Comparison of ENCODE assay signal across 8 cellular contexts in the genomic region with DNA sequence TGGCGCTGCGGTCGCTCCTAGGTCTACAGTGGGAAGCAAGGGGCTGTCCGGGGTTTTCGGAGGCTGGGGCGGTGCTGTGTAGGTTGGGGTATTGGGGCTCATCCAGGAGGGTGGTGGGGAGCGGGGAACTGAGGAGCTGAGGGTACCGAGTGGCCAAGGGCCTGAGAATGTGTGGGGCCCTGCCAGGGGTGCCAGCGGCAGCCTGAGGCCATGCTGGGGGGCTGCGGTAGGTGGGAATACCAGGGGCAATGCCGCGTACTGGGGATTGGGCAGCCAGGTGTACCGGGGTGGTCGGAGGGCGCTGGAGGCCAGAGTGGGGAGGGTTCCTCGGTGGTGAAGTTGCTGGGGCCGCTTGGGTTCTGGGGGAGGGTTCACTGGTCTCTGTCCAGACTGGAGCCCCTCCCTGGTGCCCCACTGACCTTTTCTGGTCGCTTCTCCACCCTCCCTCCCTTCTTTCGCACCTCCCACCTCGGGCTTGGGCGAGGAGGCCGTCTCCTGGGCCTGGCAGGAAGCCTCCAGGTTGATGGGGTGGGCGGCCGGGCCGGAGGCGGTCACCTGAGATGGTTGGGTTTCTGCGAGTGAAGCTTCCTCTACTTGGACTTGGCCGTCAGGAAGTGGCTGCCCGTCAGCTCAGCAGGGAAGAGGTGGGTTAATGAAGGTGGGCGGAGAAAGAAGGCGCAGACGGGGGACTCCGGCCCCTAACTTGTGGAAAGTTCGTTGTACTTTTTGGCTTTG. TPM values are rescaled to one million over a fixed set of nuclear protein-coding genes. Genes with fewer than 3 reads are reported as not detected.
DNase-seq lines count a peak whose midpoint lies in the region; ATAC-seq and TF ChIP-seq lines count a peak whose summit lies in the region.

No MANE protein-coding gene starts in this region.

- peak; percentile 41 for DNase-seq in activated CD4-positive, alpha-beta T cell treated with anti-CD3 and anti-CD28 coated beads for 36 hours
- no peak for DNase-seq in activated CD4-positive, alpha-beta T cell treated with anti-CD3 and anti-CD28 coated beads, Interleukin-2, amount 50 U/mL, for 4 hours
- DNase-seq in HCT116 (ENCODE audit: low read depth, low spot score), result no peak
- peak; percentile 29 for DNase-seq in RPMI8226
- DNase-seq in effector memory CD8-positive, alpha-beta T cell, result peak in 1 of 3 experiments; percentile 27
- DNase-seq in NCI-H1417 treated with DMSO at 0.1 percent for 48 hours (lab: John Stamatoyannopoulos, UW), result no peak
- no peak for DNase-seq in SW480 (ENCODE audit: low spot score)

- no peaks in the 10 kb centered on the region for H3K27me3 Mint-ChIP-seq in activated CD4-positive, alpha-beta T cell treated with anti-CD3 and anti-CD28 coated beads for 36 hours
- H3K27me3 Mint-ChIP-seq in effector memory CD8-positive, alpha-beta T cell, result no peaks in the 10 kb centered on the region

- H3K4me1 ChIP-seq in HCT116 (ENCODE audit: control insufficient read depth in 1 of 2, insufficient read depth in 2 of 2, low read length in 2 of 2) (peaks cover under 1 to 6% of the 10 kb centered on the region in 2 experiments; a peak in 3 of 4 replicates), muscle layer of duodenum (ENCODE audit: control insufficient read depth in 1 of 2, insufficient read depth in 2 of 2, low read length in 2 of 2) (peaks cover 0 to 18% of the 10 kb centered on the region in 2 donors)

- H3K36me3 Mint-ChIP-seq in activated CD4-positive, alpha-beta T cell treated with anti-CD3 and anti-CD28 coated beads for 36 hours (ENCODE audit: low read depth), result peaks cover 40% of the 10 kb centered on the region
- H3K36me3 Mint-ChIP-seq in effector memory CD8-positive, alpha-beta T cell (ENCODE audit: insufficient read depth), result peaks cover 51% of the 10 kb centered on the region

- no peak overlapping the region for H2AFZ ChIP-seq in HCT116 (ENCODE audit: low read depth, low read length, poor library complexity, severe bottlenecking)

- H3K4me3 Mint-ChIP-seq in activated CD4-positive, alpha-beta T cell treated with anti-CD3 and anti-CD28 coated beads for 36 hours, result peak overlapping the region; percentile 91
- H3K4me3 Mint-ChIP-seq in effector memory CD8-positive, alpha-beta T cell, result peak overlapping the region; percentile 88 to 98

- CTCF ChIA-PET in activated CD4-positive, alpha-beta T cell treated with anti-CD3 and anti-CD28 coated beads for 36 hours (lab: Charles Lee), result no interaction called here
- CTCF ChIA-PET in HCT116 (lab: Charles Lee), result no interaction called here

- peak overlapping the region; percentile 80 to 86 for H3K4me3 ChIP-seq in HCT116 (replicated peaks in 1 of 2; ENCODE audit: low read depth in 1 of 2, low read length in 2 of 2)
- H3K4me3 ChIP-seq in muscle layer of duodenum (ENCODE audit: low read depth in 1 of 2, low read length in 2 of 2), result peak overlapping the region; percentile 74 to 97

- peaks cover 9 to 27% of the 10 kb centered on the region in 2 experiments; a peak in 3 of 4 replicates for H3K36me3 ChIP-seq in HCT116 (ENCODE audit: control insufficient read depth in 1 of 2, insufficient read depth in 2 of 2, low read length in 2 of 2)
- H3K36me3 ChIP-seq in muscle layer of duodenum (ENCODE audit: control insufficient read depth in 1 of 2, insufficient read depth in 2 of 2, low read length in 2 of 2), result peaks cover 28 to 34% of the 10 kb centered on the region in 2 donors

- peak overlapping the region; percentile 89 for H3K27ac Mint-ChIP-seq in activated CD4-positive, alpha-beta T cell treated with anti-CD3 and anti-CD28 coated beads for 36 hours
- peak overlapping the region; percentile 92 to 98 for H3K27ac Mint-ChIP-seq in effector memory CD8-positive, alpha-beta T cell

- peak; percentile 27 for ATAC-seq in activated CD4-positive, alpha-beta T cell treated with anti-CD3 and anti-CD28 coated beads for 36 hours
- ATAC-seq in HCT116, result peak; percentile 26
- ATAC-seq in effector memory CD8-positive, alpha-beta T cell (replicated peaks), result peak; percentile 21

- H3K9ac ChIP-seq in HCT116 (ENCODE audit: low read length), result peak overlapping the region; percentile 76

- no peak for TF ChIP-seq POLR2A in HCT116 (IDR thresholded peaks at IDR 0.05; ENCODE audit: borderline replicate concordance, extremely low read depth, insufficient read depth, insufficient read length)

- H3K4me1 Mint-ChIP-seq in activated CD4-positive, alpha-beta T cell treated with anti-CD3 and anti-CD28 coated beads for 36 hours, result peaks cover 26% of the 10 kb centered on the region
- peaks cover 24 to 44% of the 10 kb centered on the region in 2 donors for H3K4me1 Mint-ChIP-seq in effector memory CD8-positive, alpha-beta T cell (ENCODE audit: low read depth in 2 of 2)

- RAD21 ChIA-PET in HCT116 (lab: Charles Lee; ENCODE audit: low non-redundant PET in 1 of 2, low total read pairs in 2 of 2, uncharacterized antibody in 2 of 2, unreplicated experiment in 2 of 2), result no interaction called here

- TF ChIP-seq CTCF in HCT116 (IDR thresholded peaks at IDR 0.05 in 2 of 3, conservative IDR thresholded peaks at IDR 0.05 in 1 of 3; ENCODE audit: borderline replicate concordance in 1 of 3, insufficient read depth in 1 of 3, low read depth in 2 of 3, low read length in 2 of 3), result no peak

- no peaks in the 10 kb centered on the region for H3K9me3 Mint-ChIP-seq in activated CD4-positive, alpha-beta T cell treated with anti-CD3 and anti-CD28 coated beads for 36 hours (ENCODE audit: low read depth)
- H3K9me3 Mint-ChIP-seq in effector memory CD8-positive, alpha-beta T cell, result no peaks in the 10 kb centered on the region

- TF ChIP-seq RAD21 in HCT116 (IDR thresholded peaks at IDR 0.05; ENCODE audit: low read depth), result no peak

- intact Hi-C loops in activated CD4-positive, alpha-beta T cell treated with anti-CD3 and anti-CD28 coated beads for 36 hours (cut with DNase I, micrococcal nuclease), result loop anchor here in 1 of 2 experiments (5.0 kb wide), 1 partner anchor 65 kb away; no protein-coding TSS in a partner anchor
- intact Hi-C loops in HCT116 (cut with micrococcal nuclease), result no loop called here

- H3K9me3 ChIP-seq in HCT116 (ENCODE audit: control insufficient read depth in 1 of 2, insufficient read depth in 1 of 2, low read depth in 1 of 2, low read length in 2 of 2) (no peaks in the 10 kb centered on the region), muscle layer of duodenum (ENCODE audit: control insufficient read depth in 1 of 2, low read length in 2 of 2) (no peaks in the 10 kb centered on the region)

- peak overlapping the region; percentile 59 for H3K27ac ChIP-seq in HCT116 (ENCODE audit: low read depth, low read length)
- H3K27ac ChIP-seq in muscle layer of duodenum (ENCODE audit: low read length), result peak overlapping the region; percentile 60

- POLR2A ChIA-PET in activated CD4-positive, alpha-beta T cell treated with anti-CD3 and anti-CD28 coated beads for 36 hours (lab: Charles Lee), result no interaction called here
- POLR2A ChIA-PET in HCT116 (lab: Charles Lee), result no interaction called here

- peaks cover 54% of the 10 kb centered on the region for H3K79me2 ChIP-seq in HCT116 (ENCODE audit: insufficient read depth, low read length)

- H3K9me2 ChIP-seq in HCT116 (ENCODE audit: insufficient read depth), result no peaks in the 10 kb centered on the region

- H4K20me1 ChIP-seq in HCT116 (ENCODE audit: insufficient read depth), result no peaks in the 10 kb centered on the region

- peak overlapping the region; percentile 73 for H3K4me2 ChIP-seq in HCT116 (ENCODE audit: low read length)

- no TSS peak for BruUV-seq in HCT116 (replicated peaks; lab: Mats Ljungman, UMichigan)

- H3K27me3 ChIP-seq in HCT116 (ENCODE audit: insufficient read depth, low read length), result no peaks in the 10 kb centered on the region
- H3K27me3 ChIP-seq in muscle layer of duodenum (ENCODE audit: low read depth, low read length), result no peaks in the 10 kb centered on the region

TF ChIP-seq in HCT116, 20 proteins besides CTCF, POLR2A, EP300 and RAD21 (continues in another document):
- no peak for TF ChIP-seq EZH2 (IDR thresholded peaks at IDR 0.05)
- no peak for TF ChIP-seq EZH2phosphoT487 (IDR thresholded peaks at IDR 0.05; ENCODE audit: borderline replicate concordance)
- no peak for TF ChIP-seq CBX3 (IDR thresholded peaks at IDR 0.05; ENCODE audit: low read depth)
- no peak for TF ChIP-seq SIN3A (IDR thresholded peaks at IDR 0.05; ENCODE audit: low read depth)
- no peak for TF ChIP-seq ZFX (IDR thresholded peaks at IDR 0.05)
- no peak for TF ChIP-seq MAX (IDR thresholded peaks at IDR 0.05)
- TF ChIP-seq TCF7L2 (IDR thresholded peaks at IDR 0.05; ENCODE audit: borderline replicate concordance, extremely low read depth, insufficient read depth, insufficient read length), result no peak
- no peak for TF ChIP-seq ZBTB33 (IDR thresholded peaks at IDR 0.05; ENCODE audit: extremely low read depth, insufficient replicate concordance, low read length)
- no peak for TF ChIP-seq ZNF274 (IDR thresholded peaks at IDR 0.05; ENCODE audit: low read depth, low read length)
- no peak for TF ChIP-seq CEBPB (IDR thresholded peaks at IDR 0.05; ENCODE audit: low read depth)
- TF ChIP-seq JUND (IDR thresholded peaks at IDR 0.05), result no peak

RNA-seq across cellular contexts. Expression of gene AKAP17A, which starts 0.9 kb away (rescaled TPM):
- 10 to 100 TPM; 49.7 to 51.2 TPM for total RNA-seq in activated CD4-positive, alpha-beta T cell treated with anti-CD3 and anti-CD28 coated beads for 36 hours
- 35.4 TPM for total RNA-seq in HCT116 (2021; ENCODE audit: unreplicated experiment)
- polyA plus RNA-seq in HCT116 (2012), result 22.0 and 30.0 TPM in 2 replicates

RNA-seq across cellular contexts. Expression of gene ASMT, which starts 22.6 kb away (rescaled TPM):
- under 1 TPM; 0.51 to 0.82 TPM for total RNA-seq in activated CD4-positive, alpha-beta T cell treated with anti-CD3 and anti-CD28 coated beads for 36 hours
- total RNA-seq in HCT116 (2021; ENCODE audit: unreplicated experiment), result not detected
- polyA plus RNA-seq in HCT116 (2012), result 0.18 TPM in 1 of 2 replicates, not detected in the other

RNA-seq across cellular contexts. Expression of gene P2RY8, which starts 55.3 kb away (rescaled TPM):
- 10 to 100 TPM; 19.8 to 21.2 TPM for total RNA-seq in activated CD4-positive, alpha-beta T cell treated with anti-CD3 and anti-CD28 coated beads for 36 hours
- 0.44 TPM for total RNA-seq in HCT116 (2021; ENCODE audit: unreplicated experiment)
- not detected in 2 replicates for polyA plus RNA-seq in HCT116 (2012)

Comparison
In these comparisons a context has a peak if more than half of its experiments do, and no peak if none do; other contexts are left out.
1. DNase-seq: peak in activated CD4-positive, alpha-beta T cell treated with anti-CD3 and anti-CD28 coated beads for 36 hours (single experiment) and RPMI8226 (single experiment); none in activated CD4-positive, alpha-beta T cell treated with anti-CD3 and anti-CD28 coated beads, Interleukin-2, amount 50 U/mL, for 4 hours (0 of 2), HCT116 (single experiment), NCI-H1417 treated with DMSO at 0.1 percent for 48 hours (single experiment) and SW480 (single experiment).
2. RNA of gene P2RY8, which starts 55.3 kb away (total RNA-seq): 19.8 to 21.2 TPM in activated CD4-positive, alpha-beta T cell treated with anti-CD3 and anti-CD28 coated beads for 36 hours; 0.44 TPM in HCT116 (single experiment); every median in the first group is over 10 times any median in the second.
3. Peak in every context shown above with its lines, with median percentiles within 50 percentile points of each other: ATAC-seq.